ENCODE assay signal across 8 cellular contexts in the genomic region with DNA sequence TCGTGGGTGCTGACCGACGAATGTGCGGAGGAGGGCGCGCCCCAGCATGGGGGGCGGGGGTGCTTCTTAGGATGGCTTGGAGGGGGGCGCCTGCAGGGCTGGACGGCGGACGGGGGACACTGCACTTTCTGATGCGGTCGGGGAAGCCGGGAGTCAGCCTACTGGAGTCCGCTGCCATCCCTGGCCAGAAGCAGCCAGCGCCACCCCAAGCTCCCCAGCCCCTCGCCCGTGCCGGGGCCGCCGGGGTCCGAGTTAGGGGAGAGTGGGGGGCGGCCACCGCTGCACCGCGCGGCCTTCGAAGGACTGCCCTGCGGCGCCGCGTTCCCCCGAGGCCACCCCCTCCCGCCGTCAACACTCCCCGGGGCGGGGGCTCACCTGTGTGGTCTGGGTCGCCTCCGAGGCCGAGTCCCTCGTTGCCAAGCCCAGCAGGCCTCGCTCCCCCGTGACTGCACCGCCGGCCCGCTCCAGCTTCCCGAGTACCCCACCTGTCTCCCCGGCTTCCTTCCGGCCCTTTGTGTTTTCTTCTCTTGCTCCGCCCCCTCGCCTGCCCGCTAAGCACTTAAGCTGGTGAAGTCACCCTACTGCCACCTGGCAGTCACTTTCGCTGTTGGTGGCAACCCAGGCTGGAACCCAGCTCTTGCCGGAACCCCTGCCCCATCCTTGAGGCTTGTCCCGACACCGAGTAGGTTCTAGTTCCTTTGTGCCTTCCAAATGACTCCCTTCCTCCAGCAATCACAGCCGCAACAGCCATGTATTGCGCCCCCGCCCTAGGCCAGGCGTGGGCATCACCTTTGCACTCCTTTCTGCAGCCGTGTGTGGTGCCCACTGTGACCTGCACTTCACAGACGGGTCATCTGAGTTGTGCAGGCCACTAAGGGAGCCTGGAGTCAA. TPM values are rescaled to one million over a fixed set of nuclear protein-coding genes. Genes with fewer than 3 reads are reported as not detected.
DNase-seq lines count a peak whose midpoint lies in the region; ATAC-seq and TF ChIP-seq lines count a peak whose summit lies in the region.

A gene with protein sequence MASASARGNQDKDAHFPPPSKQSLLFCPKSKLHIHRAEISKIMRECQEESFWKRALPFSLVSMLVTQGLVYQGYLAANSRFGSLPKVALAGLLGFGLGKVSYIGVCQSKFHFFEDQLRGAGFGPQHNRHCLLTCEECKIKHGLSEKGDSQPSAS (minus strand): TSS at position 492 of the 891 bp plus-strand sequence. CDS start 2,225 bp downstream, outside the sequence.

- peak within 1 kb of the TSS; percentile 95 for H3K23ac ChIP-seq in mesendoderm (ENCODE audit: low read length)

- no CpG with 5 or more reads among the region's 62 CpGs for WGBS in mesendoderm (ENCODE audit: extremely low coverage, insufficient coverage, low lambda C conversion rate)

- peak within 1 kb of the TSS; percentile 72 for H3K18ac ChIP-seq in mesendoderm (ENCODE audit: low read length)

- H3K4me3 ChIP-seq in AG04449 (ENCODE audit: low read depth, low read length) (peak within 1 kb of the TSS; percentile 58), duodenal mucosa (ENCODE audit: low read depth in 1 of 2, low read length in 2 of 2) (peak within 1 kb of the TSS; percentile 73 to 87), mesendoderm (ENCODE audit: low read length) (peak within 1 kb of the TSS; percentile 71)

- peak within 1 kb of the TSS; percentile 4 for H2BK120ac ChIP-seq in mesendoderm (ENCODE audit: low read depth, low read length)

- no peak within 1 kb of the TSS for H2BK15ac ChIP-seq in mesendoderm (replicated peaks; ENCODE audit: low read depth)

- H3K79me1 ChIP-seq in mesendoderm (ENCODE audit: low read length): peaks cover 7% of the 10 kb centered on the region

- H3K27ac ChIP-seq in duodenal mucosa (ENCODE audit: low read depth, low read length) (no peak within 1 kb of the TSS), mesendoderm (ENCODE audit: low read depth, low read length) (no peak within 1 kb of the TSS)

- TF ChIP-seq CTCF in AG04449 (IDR thresholded peaks at IDR 0.05; ENCODE audit: insufficient read depth, low read length, missing control alignments): no peak

- peaks cover 4% of the 10 kb centered on the region for H3K79me2 ChIP-seq in mesendoderm (ENCODE audit: control insufficient read depth, insufficient read depth, low read length)

- no peak within 1 kb of the TSS for H4K5ac ChIP-seq in mesendoderm (ENCODE audit: low read length)

- H3K4ac ChIP-seq in mesendoderm (ENCODE audit: low read depth, low read length): peak within 1 kb of the TSS; percentile 56

- peak within 1 kb of the TSS; percentile 2 for H2BK5ac ChIP-seq in mesendoderm (ENCODE audit: low read length)

- CTCF ChIA-PET in AG04449 (lab: Yijun Ruan, JAX): interaction anchor here (0.6 to 0.9 kb wide), 3 partner anchors 18 to 57 kb away, joined by 3 read pairs; no protein-coding TSS in a partner anchor

- peak within 1 kb of the TSS; percentile 87 for H3K4me2 ChIP-seq in mesendoderm (ENCODE audit: low read length)

- POLR2A ChIA-PET in AG04449 (lab: Yijun Ruan, JAX): no interaction called here

- H3K27me3 ChIP-seq in duodenal mucosa (ENCODE audit: control insufficient read depth in 1 of 2, insufficient read depth in 2 of 2, low read length in 2 of 2): no peaks in the 10 kb centered on the region
- H3K27me3 ChIP-seq in mesendoderm (ENCODE audit: insufficient read depth, low read length, poor library complexity): no peaks in the 10 kb centered on the region

- H3K36me3 ChIP-seq in duodenal mucosa (ENCODE audit: control insufficient read depth in 1 of 2, insufficient read depth in 2 of 2, low read length in 2 of 2): peaks cover 6 to 14% of the 10 kb centered on the region in 2 donors
- H3K36me3 ChIP-seq in mesendoderm (ENCODE audit: control insufficient read depth, insufficient read depth, low read length): peaks cover 4% of the 10 kb centered on the region

- no peak for DNase-seq in AG04449 (ENCODE audit: low read depth, low spot score)
- peak; percentile 89 for DNase-seq in NCI-H2196 (lab: John Stamatoyannopoulos, UW; ENCODE audit: unreplicated experiment)
- peak; percentile 81 for DNase-seq in activated CD4-positive, alpha-beta T cell treated with anti-CD3 and anti-CD28 coated beads, Interleukin-2, amount 50 U/mL, for 1 hour
- peak; percentile 90 for DNase-seq in mesendoderm
- peak; percentile 60 to 72 for DNase-seq in stimulated activated CD8-positive, alpha-beta memory T cell treated with anti-CD3 and anti-CD28 coated beads, Interleukin-2, amount 100 ng/mL, for 48 hours (ENCODE audit: low read depth in 2 of 2)

- peak; percentile 89 for ATAC-seq in GM18870 (IDR thresholded peaks at IDR 0.05; ENCODE audit: unreplicated experiment)
- peak; percentile 95 for ATAC-seq in HG03108 (IDR thresholded peaks at IDR 0.05; ENCODE audit: unreplicated experiment)

- H3K4me1 ChIP-seq in duodenal mucosa (ENCODE audit: control insufficient read depth in 1 of 2, insufficient read depth in 2 of 2, low read length in 2 of 2) (peaks cover 17 to 19% of the 10 kb centered on the region in 2 donors), mesendoderm (ENCODE audit: control insufficient read depth, low read depth, low read length) (no peaks in the 10 kb centered on the region)

- peak within 1 kb of the TSS; percentile 92 for H3K56ac ChIP-seq in mesendoderm (ENCODE audit: low read length)

- H4K8ac ChIP-seq in mesendoderm (ENCODE audit: low read depth, low read length): peak within 1 kb of the TSS; percentile 31

- no peaks in the 10 kb centered on the region for H3K9me3 ChIP-seq in duodenal mucosa (ENCODE audit: control insufficient read depth in 1 of 2, low read length in 2 of 2)

- H2AK5ac ChIP-seq in mesendoderm (ENCODE audit: low read length): peak within 1 kb of the TSS; percentile 83

- peak within 1 kb of the TSS; percentile 55 to 73 for H3K9ac ChIP-seq in duodenal mucosa (ENCODE audit: low read depth in 1 of 2, low read length in 2 of 2)
- H3K9ac ChIP-seq in mesendoderm (ENCODE audit: low read length): peak within 1 kb of the TSS; percentile 84

RNA-seq across cellular contexts. Expression of the gene that starts here (rescaled TPM):
- 162 TPM for polyA plus RNA-seq in mesendoderm (2013, experiment 1 of 2)
- 167 TPM for polyA plus RNA-seq in mesendoderm (2013, experiment 2 of 2)
